ENCODE assay signal across 8 cellular contexts in the genomic region with DNA sequence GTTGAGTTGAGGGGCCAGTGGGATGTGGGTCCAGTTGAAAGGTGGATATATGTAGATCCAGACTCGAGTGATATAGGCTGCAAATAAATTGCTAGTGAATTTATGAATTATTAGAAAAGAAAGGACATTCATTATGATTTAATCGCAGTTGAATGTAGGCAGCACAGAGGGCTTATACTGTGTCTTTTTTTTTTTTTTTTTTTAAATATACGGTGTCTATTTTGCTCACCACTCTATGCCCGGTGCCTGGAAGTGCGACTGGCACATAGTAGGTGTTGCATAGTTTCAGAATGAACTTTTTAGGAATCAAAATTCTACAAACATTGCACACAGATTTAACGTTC. TPM values are rescaled to one million over a fixed set of nuclear protein-coding genes. Genes with fewer than 3 reads are reported as not detected.
DNase-seq lines count a peak whose midpoint lies in the region; ATAC-seq and TF ChIP-seq lines count a peak whose summit lies in the region.

No MANE protein-coding gene starts in this region.

- no peaks in the 10 kb centered on the region for H3K27me3 Mint-ChIP-seq in naive B cell

- no peak for TF ChIP-seq CTCF in HL-60 (IDR thresholded peaks at IDR 0.05; ENCODE audit: insufficient read depth, low read length)

- H3K27me3 ChIP-seq in HL-60 (ENCODE audit: insufficient read depth, poor library complexity, severe bottlenecking) = no peaks in the 10 kb centered on the region

- no peaks in the 10 kb centered on the region for H3K36me3 Mint-ChIP-seq in naive B cell

- peaks cover 0 to 10% (median 4%) of the 10 kb centered on the region in 7 donors for H3K9me3 Mint-ChIP-seq in naive B cell

- peak overlapping the region; percentile 82 to 97 (median 95) for H3K4me3 Mint-ChIP-seq in naive B cell

- peaks cover 13 to 27% (median 19%) of the 10 kb centered on the region in 3 donors for H3K4me1 Mint-ChIP-seq in naive B cell

- ATAC-seq in GM18502 (IDR thresholded peaks at IDR 0.05; ENCODE audit: poor library complexity, unreplicated experiment) (peak; percentile 6), naive B cell (ENCODE audit: low read depth in 2 of 2) (peak; percentile 1), HG03280 (IDR thresholded peaks at IDR 0.05; ENCODE audit: unreplicated experiment) (no peak), left lobe of liver (no peak)

- peak overlapping the region; percentile 78 for H3K27ac ChIP-seq in HL-60 (replicated peaks)
- H3K27ac ChIP-seq in cingulate gyrus (ENCODE audit: low read depth, low read length) = peak overlapping the region; percentile 99

- H3K27ac Mint-ChIP-seq in naive B cell = peak overlapping the region; percentile 10 to 98 (median 88)

- DNase-seq in HL-60 (ENCODE audit: low read depth in 1 of 2, low spot score in 1 of 2) = no peak
- DNase-seq in naive B cell = no peak
- no peak for DNase-seq in NCI-H1105 (lab: John Stamatoyannopoulos, UW)
- no peak for DNase-seq in left lobe of liver (ENCODE audit: low spot score)
- no peak for DNase-seq in HuH-7.5 (ENCODE audit: low spot score)

- peak overlapping the region; percentile 88 for H3K4me3 ChIP-seq in HL-60 (replicated peaks; ENCODE audit: insufficient read depth, low read length)

RNA-seq across cellular contexts. Expression of a gene that starts 0.8 kb away (rescaled TPM):
- polyA plus RNA-seq in naive B cell (ENCODE audit: low read depth in 6 of 6) = 1 to 10 TPM in 4 of 6 donors, under 1 TPM in 2; 0.50 to 2.7 (median 1.3) TPM
- 7.9 TPM for total RNA-seq in left lobe of liver

Comparison
In these comparisons a context has a peak if more than half of its experiments do, and no peak if none do; other contexts are left out.
1. ATAC-seq: peak in GM18502 (single experiment) and naive B cell (2 of 2); none in HG03280 (single experiment) and left lobe of liver (single experiment).